ENCODE assay signal across 24 cellular contexts in genomic region chr3:31285808-31286486, GRCh38.
"Had no signal": no experiment of that assay in that cellular context is flagged by ENCODE, and none has a peak within 500 bp of the region (broad histone marks: within the 10 kb centered on the region; RNA-seq: fewer than 3 reads in every experiment).

No MANE protein-coding gene starts in this region.

- DNase-seq: effector CD4-positive, alpha-beta T cell; endodermal cell; erythroblast; foreskin melanocyte; heart left ventricle; hippocampal formation; islet precursor cell; left ventricle myocardium inferior; mesendoderm; naive B cell; nephron progenitor cell; psoas muscle; sigmoid colon; stimulated activated CD4-positive, alpha-beta T cell treated with anti-CD3 and anti-CD28 coated beads, Interleukin-2, amount 100 ng/mL, for 24 hours; stimulated activated CD4-positive, alpha-beta T cell treated with anti-CD3 and anti-CD28 coated beads, Interleukin-4, amount 100 ng/mL, for 4 hours; stimulated activated naive B cell treated with anti-CD40 and anti-IgM and Interleukin-4, amounts not matched to agents 10 μg/mL and 1 μg/mL and 100 μg/mL, for 72 hours; stimulated activated naive CD8-positive, alpha-beta T cell treated with anti-CD3 and anti-CD28 coated beads, Interleukin-15, amount 100 ng/mL, for 72 hours; substantia nigra; transverse colon had no signal

- FAIRE-seq: endothelial cell of umbilical vein had no signal

- ATAC-seq: heart left ventricle; psoas muscle; stimulated activated naive B cell treated with anti-CD40 and anti-IgM and Interleukin-4, amounts not matched to agents 10 μg/mL and 1 μg/mL and 100 μg/mL, for 72 hours; stimulated activated naive CD8-positive, alpha-beta T cell treated with anti-CD3 and anti-CD28 coated beads, Interleukin-15, amount 100 ng/mL, for 72 hours had no signal

- H3K9me3 ChIP-seq: heart left ventricle, left ventricle myocardium inferior, psoas muscle, sigmoid colon, thoracic aorta, transverse colon had no signal

- H3K27me3 ChIP-seq: heart left ventricle, sigmoid colon, transverse colon had no signal

- H3K36me3 ChIP-seq: heart left ventricle, left ventricle myocardium inferior, sigmoid colon, thoracic aorta, transverse colon had no signal

- H3K4me3 ChIP-seq: coronary artery, heart left ventricle, left ventricle myocardium inferior, psoas muscle, sigmoid colon, skin epidermis, thoracic aorta, transverse colon had no signal

- H3K27ac ChIP-seq: coronary artery, heart left ventricle, left ventricle myocardium inferior, parathyroid adenoma, psoas muscle, sigmoid colon, skin epidermis, thoracic aorta, transverse colon had no signal

- H3K9ac ChIP-seq: parathyroid adenoma had no signal

- H3K79me2 ChIP-seq: parathyroid adenoma had no signal

- H3K4me1 ChIP-seq: parathyroid adenoma, psoas muscle had no signal

- H2AFZ ChIP-seq: parathyroid adenoma had no signal
